7 cellular contexts compared by ENCODE assay signal in genomic region chr3:137100326-137100725, GRCh38.
"Had no signal": no experiment of that assay in that cellular context is flagged by ENCODE, and none has a peak within 500 bp of the region (broad histone marks: within the 10 kb centered on the region; RNA-seq: fewer than 3 reads in every experiment).

No MANE protein-coding gene starts in this region.

- ATAC-seq: HepG2 had no signal

- H3K27ac ChIP-seq: HL-60, KMS-11 had no signal

- H3K4me2 ChIP-seq: KMS-11 had no signal

- FAIRE-seq: HepG2, HTR-8/SVneo had no signal

- DNase-seq: IMR-90, KBM-7, KG1 had no signal

- H3K9ac ChIP-seq: KMS-11 had no signal
